21 cellular contexts compared by ENCODE assay signal in genomic region chrX:7127058-7127457, GRCh38.
"Had no signal": no experiment of that assay in that cellular context is flagged by ENCODE, and none has a peak within 500 bp of the region (broad histone marks: within the 10 kb centered on the region; RNA-seq: fewer than 3 reads in every experiment).

No MANE protein-coding gene starts in this region.

- FAIRE-seq: TTC549 had no signal

- H3K9me3 Mint-ChIP-seq: activated B cell treated with CpG ODN at 0.5 μM for 24 hours; activated CD4-positive, alpha-beta T cell treated with anti-CD3 and anti-CD28 coated beads, Interleukin-2, amount 10 ng/mL, durations not matched to agents 24 days and 14 days; activated T-cell treated with anti-CD3 and anti-CD28 coated beads, Interleukin-2, amount 50 U/mL, for 72 hours; central memory CD8-positive, alpha-beta T cell had no signal

- DNase-seq: activated B cell treated with CpG ODN at 0.5 μM for 24 hours; activated CD4-positive, alpha-beta T cell treated with anti-CD3 and anti-CD28 coated beads, Interleukin-2, amount 10 ng/mL, durations not matched to agents 24 days and 14 days; activated CD8-positive, alpha-beta memory T cell treated with anti-CD3 and anti-CD28 coated beads, Interleukin-2, amount 50 U/mL, for 48 hours; activated gamma-delta T cell treated with Interleukin-2 at 50 U/mL for 16 hours; activated T-cell treated with anti-CD3 and anti-CD28 coated beads, Interleukin-2, amount 50 U/mL, for 72 hours; amniotic stem cell; effector CD8-positive, alpha-beta T cell; foreskin keratinocyte; glutamatergic neuron; hypothalamus; lower lobe of right lung; naive B cell; stimulated activated CD4-positive, alpha-beta T cell treated with anti-CD3 and anti-CD28 coated beads, Interleukin-15, amount 100 ng/mL, for 24 hours; stimulated activated CD4-positive, alpha-beta T cell treated with anti-CD3 and anti-CD28 coated beads, Interleukin-4, amount 100 ng/mL, for 1 hour; stimulated activated naive B cell treated with anti-CD40 and anti-IgM and Interleukin-4, amounts not matched to agents 10 μg/mL and 1 μg/mL and 100 μg/mL, for 72 hours; tibial artery had no signal

- H3K4me1 Mint-ChIP-seq: activated CD4-positive, alpha-beta T cell treated with anti-CD3 and anti-CD28 coated beads, Interleukin-2, amount 10 ng/mL, durations not matched to agents 24 days and 14 days had no signal

- H3K27me3 Mint-ChIP-seq: activated B cell treated with CpG ODN at 0.5 μM for 24 hours; activated CD4-positive, alpha-beta T cell treated with anti-CD3 and anti-CD28 coated beads, Interleukin-2, amount 10 ng/mL, durations not matched to agents 24 days and 14 days; activated naive CD8-positive, alpha-beta T cell; central memory CD8-positive, alpha-beta T cell; naive B cell; stimulated activated naive B cell treated with anti-CD40 and anti-IgM and Interleukin-4, amounts not matched to agents 10 μg/mL and 1 μg/mL and 100 μg/mL, for 72 hours had no signal

- H3K4me3 Mint-ChIP-seq: activated B cell treated with CpG ODN at 0.5 μM for 24 hours; activated CD4-positive, alpha-beta T cell treated with anti-CD3 and anti-CD28 coated beads, Interleukin-2, amount 10 ng/mL, durations not matched to agents 24 days and 14 days; activated naive CD8-positive, alpha-beta T cell; activated T-cell treated with anti-CD3 and anti-CD28 coated beads, Interleukin-2, amount 50 U/mL, for 72 hours; brain; central memory CD8-positive, alpha-beta T cell; mesothelial cell of epicardium; naive B cell; stimulated activated naive B cell treated with anti-CD40 and anti-IgM and Interleukin-4, amounts not matched to agents 10 μg/mL and 1 μg/mL and 100 μg/mL, for 72 hours had no signal

- H3K27ac Mint-ChIP-seq: activated B cell treated with CpG ODN at 0.5 μM for 24 hours; activated CD4-positive, alpha-beta T cell treated with anti-CD3 and anti-CD28 coated beads, Interleukin-2, amount 10 ng/mL, durations not matched to agents 24 days and 14 days; activated naive CD8-positive, alpha-beta T cell; activated T-cell treated with anti-CD3 and anti-CD28 coated beads, Interleukin-2, amount 50 U/mL, for 72 hours; mesothelial cell of epicardium; stimulated activated naive B cell treated with anti-CD40 and anti-IgM and Interleukin-4, amounts not matched to agents 10 μg/mL and 1 μg/mL and 100 μg/mL, for 72 hours had no signal
